ENCODE assay signal across 9 cellular contexts in the genomic region with DNA sequence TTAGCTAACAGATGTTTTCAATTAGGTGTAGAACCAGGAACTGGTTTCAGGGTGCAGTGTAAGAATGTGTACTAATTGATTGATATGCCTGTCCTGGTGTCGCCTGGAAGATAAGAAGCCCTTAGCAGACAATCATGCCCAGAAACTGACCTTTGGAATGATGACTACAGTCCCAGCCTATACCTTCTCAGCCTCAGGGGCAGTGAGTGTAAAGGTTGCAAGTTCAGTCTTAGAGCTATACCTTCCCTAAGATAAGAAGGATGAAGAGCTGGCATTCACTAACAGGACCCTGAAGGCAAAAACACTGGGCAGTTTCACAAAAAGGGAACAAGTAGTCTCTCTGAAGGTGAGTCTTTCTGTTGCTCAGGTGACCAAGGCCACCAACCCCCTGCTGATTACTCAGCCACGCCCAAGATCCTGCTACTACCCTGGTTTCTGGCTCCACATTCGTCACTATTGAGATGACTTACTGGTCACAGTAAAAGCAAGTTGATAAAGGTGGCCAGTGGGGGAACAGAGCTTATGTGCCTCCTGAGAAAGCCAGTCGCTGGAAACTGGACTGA.
A peak's percentile ranks its signal among the peaks of the same experiment; 100 is the strongest.
DNase-seq lines count a peak whose midpoint lies in the region; ATAC-seq and TF ChIP-seq lines count a peak whose summit lies in the region.
"Had no signal": no experiment of that assay in that cellular context is flagged by ENCODE, and none has a peak within 500 bp of the region (broad histone marks: within the 10 kb centered on the region; RNA-seq: fewer than 3 reads in every experiment).

No MANE protein-coding gene starts in this region.

- ATAC-seq in GM21447 (IDR thresholded peaks at IDR 0.05; ENCODE audit: unreplicated experiment) = no peak

- WGBS in esophagus, 2 donors = 58 to 76% methylated on average over 4 of the region's 4 CpGs

- no peaks in the 10 kb centered on the region for H3K9me3 Mint-ChIP-seq in osteocyte (ENCODE audit: unreplicated experiment)

- H3K4me1 ChIP-seq in esophagus (ENCODE audit: control insufficient read depth in 2 of 2, insufficient read depth in 2 of 2, low read length in 1 of 2) = peaks cover 2 to 11% of the 10 kb centered on the region in 2 donors

- peaks cover 71% of the 10 kb centered on the region for H3K4me1 Mint-ChIP-seq in osteocyte (ENCODE audit: unreplicated experiment)

- DNase-seq in Caki2 (ENCODE audit: low read depth) (peak; percentile 27), NCI-H774 (lab: John Stamatoyannopoulos, UW) (peak; percentile 45), osteocyte (ENCODE audit: extremely low spot score, unreplicated experiment) (no peak), KBM-7 (no peak), SHP77 (lab: John Stamatoyannopoulos, UW) (no peak), NCI-H2227 treated with DMSO at 0.1 percent for 48 hours (lab: John Stamatoyannopoulos, UW) (no peak)
- DNase-seq: NCI-H1930 had no signal

- no peaks in the 10 kb centered on the region for H3K36me3 ChIP-seq in esophagus (ENCODE audit: control insufficient read depth in 2 of 2, insufficient read depth in 2 of 2, low read length in 1 of 2)

- peaks cover 2% of the 10 kb centered on the region for H3K36me3 Mint-ChIP-seq in osteocyte (ENCODE audit: unreplicated experiment)

- no peaks in the 10 kb centered on the region for H3K9me3 ChIP-seq in esophagus (ENCODE audit: control insufficient read depth in 2 of 2, insufficient read depth in 1 of 2, low read depth in 1 of 2, low read length in 1 of 2)

- H3K4me3 ChIP-seq in esophagus (ENCODE audit: low read depth in 1 of 2, low read length in 2 of 2) = no peak overlapping the region

- peak overlapping the region; percentile 89 for H3K27ac Mint-ChIP-seq in osteocyte (ENCODE audit: unreplicated experiment)

- no peaks in the 10 kb centered on the region for H3K27me3 Mint-ChIP-seq in osteocyte (ENCODE audit: unreplicated experiment)

- no peak for TF ChIP-seq CTCF in osteocyte (IDR thresholded peaks at IDR 0.05)

- peak overlapping the region; percentile 4 to 55 for H3K27ac ChIP-seq in esophagus (ENCODE audit: low read depth in 2 of 2, low read length in 1 of 2)

- no peak overlapping the region for H3K4me3 Mint-ChIP-seq in osteocyte (ENCODE audit: unreplicated experiment)

- in situ Hi-C loops in Caki2 (cut with HindIII; ENCODE audit: low pct_unique_long_range_greater_than_20kb, low sequenced_read_pairs) (no loop called here), KBM-7 (cut with MboI; ENCODE audit: low pct_unique_long_range_greater_than_20kb, low sequenced_read_pairs) (no loop called here)

- no peaks in the 10 kb centered on the region for H3K27me3 ChIP-seq in esophagus (ENCODE audit: control insufficient read depth in 1 of 2, insufficient read depth in 2 of 2, low read length in 2 of 2)

Comparison
In these comparisons a context has a peak if more than half of its experiments do, and no peak if none do; other contexts are left out.
1. DNase-seq: peak in Caki2 (single experiment) and NCI-H774 (single experiment); none in osteocyte (single experiment), KBM-7 (single experiment), SHP77 (0 of 2) and NCI-H2227 treated with DMSO at 0.1 percent for 48 hours (single experiment).